In genomic region chr6:168915242-168915641, GRCh38 we compare ENCODE assay signal across 15 cellular contexts.
DNase-seq lines count a peak whose midpoint lies in the region; FAIRE-seq and TF ChIP-seq lines count a peak whose summit lies in the region.
"Had no signal": no experiment of that assay in that cellular context is flagged by ENCODE, and none has a peak within 500 bp of the region (broad histone marks: within the 10 kb centered on the region; RNA-seq: fewer than 3 reads in every experiment).

No MANE protein-coding gene starts in this region.

- peak overlapping the region; percentile 60 for H3K27ac Mint-ChIP-seq in neural progenitor cell
- H3K27ac Mint-ChIP-seq: CD4-positive, alpha-beta memory T cell had no signal

- no peak overlapping the region for H2AFZ ChIP-seq in neural progenitor cell (replicated peaks)
- H2AFZ ChIP-seq: GM23248 had no signal

- intact Hi-C loops in colonic mucosa (cut with DNase I), result no loop called here

- H3K27ac ChIP-seq in colonic mucosa (no peak overlapping the region), neural progenitor cell (no peak overlapping the region)
- H3K27ac ChIP-seq: A549, C4-2B, GM23248 had no signal

- DNase-seq in colonic mucosa, result peak; percentile 33
- peak; percentile 43 for DNase-seq in islet precursor cell
- DNase-seq in neural progenitor cell (ENCODE audit: low spot score), result no peak
- DNase-seq in SW 1271 (lab: John Stamatoyannopoulos, UW), result no peak
- no peak for DNase-seq in HTR-8/SVneo (ENCODE audit: insufficient read length, low spot score)
- DNase-seq in activated CD4-positive, alpha-beta T cell treated with anti-CD3 and anti-CD28 coated beads, Interleukin-2, amount 50 U/mL, for 4 hours, result no peak
- DNase-seq: BE2C; CD4-positive, alpha-beta memory T cell; DMS79; GM23248; H7 had no signal

- H3F3A ChIP-seq in neural progenitor cell (ENCODE audit: low read depth), result no peaks in the 10 kb centered on the region

- H3K9ac ChIP-seq in colonic mucosa (ENCODE audit: low read depth in 2 of 2, low read length in 2 of 2) (no peak overlapping the region), neural progenitor cell (no peak overlapping the region)
- H3K9ac ChIP-seq: GM23248 had no signal

- H3K4me1 Mint-ChIP-seq in neural progenitor cell, result peaks cover 3% of the 10 kb centered on the region
- H3K4me1 Mint-ChIP-seq: CD4-positive, alpha-beta memory T cell had no signal

- H3K4me2 ChIP-seq in neural progenitor cell, result no peak overlapping the region
- H3K4me2 ChIP-seq: A549 had no signal

- H3K27me3 ChIP-seq in colonic mucosa (no peaks in the 10 kb centered on the region), neural progenitor cell (no peaks in the 10 kb centered on the region)
- H3K27me3 ChIP-seq: BE2C had no signal

- no peak overlapping the region for H3K4me3 ChIP-seq in colonic mucosa
- H3K4me3 ChIP-seq in neural progenitor cell, result no peak overlapping the region
- H3K4me3 ChIP-seq: A549, GM12878, GM23248 had no signal

- H3K79me2 ChIP-seq in neural progenitor cell (ENCODE audit: low read depth), result no peaks in the 10 kb centered on the region

- FAIRE-seq in HTR-8/SVneo (lab: Jason Lieb, UNC), result no peak
- FAIRE-seq: A549, GM12878, GM18507 had no signal

- TF ChIP-seq CTCF in colonic mucosa (IDR thresholded peaks at IDR 0.05), result no peak
- no peak for TF ChIP-seq CTCF in neural progenitor cell (IDR thresholded peaks at IDR 0.05)

- H3K9me3 Mint-ChIP-seq in neural progenitor cell, result peaks cover 5% of the 10 kb centered on the region
- H3K9me3 Mint-ChIP-seq: CD4-positive, alpha-beta memory T cell had no signal

- H3K4me3 Mint-ChIP-seq in neural progenitor cell, result no peak overlapping the region
- H3K4me3 Mint-ChIP-seq: CD4-positive, alpha-beta memory T cell had no signal

- H4K20me1 ChIP-seq in neural progenitor cell (ENCODE audit: low read depth), result no peaks in the 10 kb centered on the region

- H3K36me3 ChIP-seq in colonic mucosa, result no peaks in the 10 kb centered on the region
- no peaks in the 10 kb centered on the region for H3K36me3 ChIP-seq in neural progenitor cell
- H3K36me3 ChIP-seq: BE2C had no signal

- no peaks in the 10 kb centered on the region for H3K4me1 ChIP-seq in colonic mucosa
- no peaks in the 10 kb centered on the region for H3K4me1 ChIP-seq in neural progenitor cell
- H3K4me1 ChIP-seq: A549, BE2C had no signal

- H3K36me3 Mint-ChIP-seq in neural progenitor cell, result no peaks in the 10 kb centered on the region
- H3K36me3 Mint-ChIP-seq: CD4-positive, alpha-beta memory T cell had no signal

- H3K9me3 ChIP-seq in colonic mucosa (no peaks in the 10 kb centered on the region), neural progenitor cell (ENCODE audit: low read depth) (no peaks in the 10 kb centered on the region)
- H3K9me3 ChIP-seq: A549, BE2C had no signal

- H3K27me3 Mint-ChIP-seq in neural progenitor cell (ENCODE audit: insufficient read depth, low read depth), result peaks cover 5% of the 10 kb centered on the region
- H3K27me3 Mint-ChIP-seq: CD4-positive, alpha-beta memory T cell had no signal

Comparison
In these comparisons a context has a peak if more than half of its experiments do, and no peak if none do; other contexts are left out.
1. DNase-seq: peak in colonic mucosa (single experiment) and islet precursor cell (single experiment); none in neural progenitor cell (single experiment), SW 1271 (0 of 2), HTR-8/SVneo (single experiment) and activated CD4-positive, alpha-beta T cell treated with anti-CD3 and anti-CD28 coated beads, Interleukin-2, amount 50 U/mL, for 4 hours (0 of 2).